In genomic region chr11:64267207-64267945, GRCh38 we compare ENCODE assay signal across 8 cellular contexts. TPM values are rescaled to one million over a fixed set of nuclear protein-coding genes. Genes with fewer than 3 reads are reported as not detected.
A peak's percentile ranks its signal among the peaks of the same experiment; 100 is the strongest.
DNase-seq lines count a peak whose midpoint lies in the region; ATAC-seq and TF ChIP-seq lines count a peak whose summit lies in the region.

No MANE protein-coding gene starts in this region.

- 0 out of 2 replicates have a peak, but pooled peaks cover 6% of the 10 kb centered on the region for H3K9me1 ChIP-seq in IMR-90 (ENCODE audit: insufficient read depth, low read length)

- no peak overlapping the region for H4K91ac ChIP-seq in IMR-90 (ENCODE audit: insufficient read depth, low read depth, low read length)

- H2BK15ac ChIP-seq in IMR-90 (ENCODE audit: low read depth, low read length): no peak overlapping the region

- CTCF ChIA-PET in IMR-90 (lab: Yijun Ruan, JAX): no interaction called here

- no peak overlapping the region for H3K14ac ChIP-seq in IMR-90 (replicated peaks; ENCODE audit: low read depth, low read length)

- H2AK5ac ChIP-seq in IMR-90 (ENCODE audit: low read depth, low read length): peak overlapping the region; percentile 13; the same call in 1 of the 2 replicates

- H4K5ac ChIP-seq in IMR-90 (ENCODE audit: low read depth, low read length): no peak overlapping the region

- H3K9me3 Mint-ChIP-seq in dendritic cell treated with granulocyte-macrophage colony-stimulating factor and Interleukin-4, amounts not matched to agents 40 ng/mL and 50 ng/mL, for 4 days: no peaks in the 10 kb centered on the region
- no peaks in the 10 kb centered on the region for H3K9me3 Mint-ChIP-seq in nephron

- no peak for ATAC-seq in IMR-90 (ENCODE audit: low read depth)

- intact Hi-C loops in IMR-90 (cut with micrococcal nuclease): no loop called here
- intact Hi-C loops in dendritic cell treated with granulocyte-macrophage colony-stimulating factor and Interleukin-4, amounts not matched to agents 40 ng/mL and 50 ng/mL, for 4 days (cut with micrococcal nuclease): no loop called here

- H3K27ac ChIP-seq in BLaER1 (peak overlapping the region; percentile 100), IMR-90 (ENCODE audit: insufficient read depth, low read length) (no peak overlapping the region)

- no TSS peak for BruUV-seq in IMR-90 (replicated peaks; lab: Mats Ljungman, UMichigan)

- H2BK120ac ChIP-seq in IMR-90 (ENCODE audit: low read depth, low read length): no peak overlapping the region

- H3K4ac ChIP-seq in IMR-90 (ENCODE audit: low read depth, low read length): no peak overlapping the region

- POLR2A ChIA-PET in IMR-90 (lab: Charles Lee; ENCODE audit: unreplicated experiment): interaction anchor here (1.2 kb wide), 1 partner anchor 18 kb away, joined by 3 read pairs; no protein-coding TSS in a partner anchor

- H4K20me1 ChIP-seq in BLaER1: no peaks in the 10 kb centered on the region
- no peaks in the 10 kb centered on the region; the same call in 1 of the 2 replicates for H4K20me1 ChIP-seq in IMR-90 (ENCODE audit: insufficient read depth, low read length)

- H3K79me1 ChIP-seq in IMR-90 (ENCODE audit: low read depth in 1 of 2, low read length in 2 of 2): peaks cover 5 to 34% of the 10 kb centered on the region in 2 experiments

- H3K4me3 Mint-ChIP-seq in dendritic cell treated with granulocyte-macrophage colony-stimulating factor and Interleukin-4, amounts not matched to agents 40 ng/mL and 50 ng/mL, for 4 days: peak overlapping the region; percentile 98
- peak overlapping the region; percentile 42 to 97 (median 57) for H3K4me3 Mint-ChIP-seq in nephron

- peak overlapping the region; percentile 91 for H3K27ac Mint-ChIP-seq in dendritic cell treated with granulocyte-macrophage colony-stimulating factor and Interleukin-4, amounts not matched to agents 40 ng/mL and 50 ng/mL, for 4 days
- H3K27ac Mint-ChIP-seq in nephron: peak overlapping the region in 2 of 3 experiments; percentile 98 to 99

- H3K27me3 Mint-ChIP-seq in dendritic cell treated with granulocyte-macrophage colony-stimulating factor and Interleukin-4, amounts not matched to agents 40 ng/mL and 50 ng/mL, for 4 days: no peaks in the 10 kb centered on the region
- no peaks in the 10 kb centered on the region for H3K27me3 Mint-ChIP-seq in nephron (ENCODE audit: low read depth)

- in situ Hi-C loops in IMR-90 (cut with MboI; ENCODE audit: low sequenced_read_pairs): no loop called here

- H3K9ac ChIP-seq in BLaER1 (peak overlapping the region; percentile 97), IMR-90 (ENCODE audit: low read depth, low read length) (no peak overlapping the region)

- H3K27me3 ChIP-seq in BLaER1 (no peaks in the 10 kb centered on the region), IMR-90 (ENCODE audit: control insufficient read depth, insufficient read depth, low read length) (no peaks in the 10 kb centered on the region)

- no peak overlapping the region for H3K18ac ChIP-seq in IMR-90 (ENCODE audit: low read depth, low read length)

- H4K8ac ChIP-seq in IMR-90 (ENCODE audit: low read depth in 2 of 2, low read length in 2 of 2): no peak overlapping the region

- no peak overlapping the region for H3K23ac ChIP-seq in IMR-90 (ENCODE audit: low read depth, low read length)

- H3K4me1 ChIP-seq in BLaER1 (peaks cover 74% of the 10 kb centered on the region), IMR-90 (ENCODE audit: control insufficient read depth, insufficient read depth, low read length) (peaks cover 20% of the 10 kb centered on the region)

- H3K4me2 ChIP-seq in BLaER1 (peak overlapping the region; percentile 96), IMR-90 (ENCODE audit: low read depth, low read length) (no peak overlapping the region)

- H3K9me3 ChIP-seq in BLaER1 (no peaks in the 10 kb centered on the region), IMR-90 (ENCODE audit: control insufficient read depth, insufficient read depth, low read length) (no peaks in the 10 kb centered on the region)

- no peak overlapping the region for H2BK20ac ChIP-seq in IMR-90 (ENCODE audit: low read depth, low read length)

- TF ChIP-seq POLR2A in IMR-90 (IDR thresholded peaks at IDR 0.05; ENCODE audit: low read depth, low read length): no peak

- peaks cover 86% of the 10 kb centered on the region for H3K36me3 Mint-ChIP-seq in dendritic cell treated with granulocyte-macrophage colony-stimulating factor and Interleukin-4, amounts not matched to agents 40 ng/mL and 50 ng/mL, for 4 days (ENCODE audit: low read depth)
- H3K36me3 Mint-ChIP-seq in nephron (ENCODE audit: low read depth): peaks cover 7% of the 10 kb centered on the region

- no peak overlapping the region for H2BK5ac ChIP-seq in IMR-90 (ENCODE audit: low read depth, low read length, poor library complexity, severe bottlenecking)

- H2AK9ac ChIP-seq in IMR-90 (replicated peaks; ENCODE audit: low read depth, low read length, poor library complexity): peak overlapping the region; percentile 90

- no peak overlapping the region for H3K56ac ChIP-seq in IMR-90 (ENCODE audit: extremely low read depth, insufficient read depth, low read length)

- dilution Hi-C loops in IMR-90 (cut with HindIII; ENCODE audit: low sequenced_read_pairs, unreplicated experiment): no loop called here

- TF ChIP-seq CTCF in IMR-90 (conservative IDR thresholded peaks at IDR 0.05; ENCODE audit: low read depth, low read length) (no peak), nephron (IDR thresholded peaks at IDR 0.05; ENCODE audit: unreplicated experiment in 3 of 3) (no peak)

- H3K4me3 ChIP-seq in BLaER1 (peak overlapping the region; percentile 83), IMR-90 (ENCODE audit: insufficient read depth, low read depth, low read length) (no peak overlapping the region)

- no peak for TF ChIP-seq RAD21 in IMR-90 (IDR thresholded peaks at IDR 0.05; ENCODE audit: low read length)

- no peak overlapping the region for H2AFZ ChIP-seq in IMR-90 (replicated peaks; ENCODE audit: low read length, poor library complexity)

- peaks cover 50% of the 10 kb centered on the region for H3K4me1 Mint-ChIP-seq in dendritic cell treated with granulocyte-macrophage colony-stimulating factor and Interleukin-4, amounts not matched to agents 40 ng/mL and 50 ng/mL, for 4 days (ENCODE audit: low read depth)
- H3K4me1 Mint-ChIP-seq in nephron: peaks cover 7% of the 10 kb centered on the region

- 94% methylated on average over 11 of the region's 27 CpGs; no CpG with 5 or more reads in 1 of the 2 experiments for WGBS in IMR-90 (ENCODE audit: extremely low coverage in 2 of 2, insufficient read length in 1 of 2), 2 experiments

- DNase-seq in IMR-90 (no peak), HuH-7 (ENCODE audit: low spot score) (no peak), iPS-NIHi7 (ENCODE audit: extremely low spot score) (no peak)
- DNase-seq in stimulated activated CD4-positive, alpha-beta T cell treated with anti-CD3 and anti-CD28 coated beads, Interleukin-1b, Interleukin-23, amount 100 ng/mL, for 48 hours: no peak
- no peak for DNase-seq in activated CD4-positive, CD25-positive, alpha-beta regulatory T cell (lab: John Stamatoyannopoulos, UW)

- peaks cover 31% of the 10 kb centered on the region for H3K36me3 ChIP-seq in BLaER1
- H3K36me3 ChIP-seq in IMR-90 (ENCODE audit: control insufficient read depth, insufficient read depth, low read length): peaks cover 21% of the 10 kb centered on the region

TF ChIP-seq in IMR-90, 13 proteins besides CTCF, POLR2A, EP300 and RAD21:
- TF ChIP-seq RCOR1 (IDR thresholded peaks at IDR 0.05; ENCODE audit: insufficient replicate concordance, low read length): no peak
- TF ChIP-seq SMC3 (IDR thresholded peaks at IDR 0.05; ENCODE audit: low read depth, low read length): no peak
- no peak for TF ChIP-seq CEBPB (IDR thresholded peaks at IDR 0.05; ENCODE audit: low read depth, low read length)
- no peak for TF ChIP-seq MAZ (IDR thresholded peaks at IDR 0.05; ENCODE audit: borderline replicate concordance, low read depth, low read length)
- no peak for TF ChIP-seq RFX5 (IDR thresholded peaks at IDR 0.05; ENCODE audit: low read depth, low read length)
- TF ChIP-seq FOS (IDR thresholded peaks at IDR 0.05; ENCODE audit: low read depth, low read length): no peak

RNA-seq across cellular contexts. Expression of gene PLCB3, which starts 16.0 kb away (rescaled TPM):
- total RNA-seq in IMR-90 (2012; rRNA removed): 24.9 and 26.9 TPM in 2 replicates
- polyA plus RNA-seq in IMR-90 (2012; rRNA removed): 23.9 and 25.9 TPM in 2 replicates
- 15.3 and 21.3 TPM in 2 replicates for polyA plus RNA-seq in IMR-90 (2012; cell fraction: cytosol; rRNA removed)
- polyA plus RNA-seq in IMR-90 (2012; cell fraction: nucleus; rRNA removed; ENCODE audit: low replicate concordance): 51.9 and 93.7 TPM in 2 replicates

RNA-seq across cellular contexts. Expression of gene BAD, which starts 17.1 kb away (rescaled TPM):
- total RNA-seq in IMR-90 (2012; rRNA removed): 27.5 and 30.3 TPM in 2 replicates
- polyA plus RNA-seq in IMR-90 (2012; rRNA removed): 68.0 and 88.6 TPM in 2 replicates
- 47.7 and 81.8 TPM in 2 replicates for polyA plus RNA-seq in IMR-90 (2012; cell fraction: cytosol; rRNA removed)
- polyA plus RNA-seq in IMR-90 (2012; cell fraction: nucleus; rRNA removed; ENCODE audit: low replicate concordance): 24.4 and 39.1 TPM in 2 replicates

RNA-seq across cellular contexts. Expression of gene GPR137, which starts 18.3 kb away (rescaled TPM):
- total RNA-seq in IMR-90 (2012; rRNA removed): 2.8 and 3.6 TPM in 2 replicates
- polyA plus RNA-seq in IMR-90 (2012; rRNA removed): 26.0 and 31.8 TPM in 2 replicates
- polyA plus RNA-seq in IMR-90 (2012; cell fraction: cytosol; rRNA removed): 21.0 and 34.1 TPM in 2 replicates
- 40.1 and 102 TPM in 2 replicates for polyA plus RNA-seq in IMR-90 (2012; cell fraction: nucleus; rRNA removed; ENCODE audit: low replicate concordance)

RNA-seq across cellular contexts. Expression of gene PPP1R14B, which starts 20.6 kb away (rescaled TPM):
- 176 and 206 TPM in 2 replicates for total RNA-seq in IMR-90 (2012; rRNA removed)
- 257 and 355 TPM in 2 replicates for polyA plus RNA-seq in IMR-90 (2012; rRNA removed)
- 272 and 281 TPM in 2 replicates for polyA plus RNA-seq in IMR-90 (2012; cell fraction: cytosol; rRNA removed)
- 133 and 164 TPM in 2 replicates for polyA plus RNA-seq in IMR-90 (2012; cell fraction: nucleus; rRNA removed; ENCODE audit: low replicate concordance)

RNA-seq across cellular contexts. Expression of gene KCNK4, which starts 23.7 kb away (rescaled TPM):
- total RNA-seq in IMR-90 (2012; rRNA removed): not detected in 2 replicates
- not detected in 2 replicates for polyA plus RNA-seq in IMR-90 (2012; rRNA removed)
- polyA plus RNA-seq in IMR-90 (2012; cell fraction: cytosol; rRNA removed): 0.05 TPM in 1 of 2 replicates, not detected in the other
- 0.22 and 0.38 TPM in 2 replicates for polyA plus RNA-seq in IMR-90 (2012; cell fraction: nucleus; rRNA removed; ENCODE audit: low replicate concordance)
